ENCODE assay signal across 10 cellular contexts in genomic region chr11:72719144-72719543, GRCh38. TPM values are rescaled to one million over a fixed set of nuclear protein-coding genes. Genes with fewer than 3 reads are reported as not detected.
DNase-seq lines count a peak whose midpoint lies in the region; ATAC-seq and TF ChIP-seq lines count a peak whose summit lies in the region.
"Had no signal": no experiment of that assay in that cellular context is flagged by ENCODE, and none has a peak within 500 bp of the region (broad histone marks: within the 10 kb centered on the region; RNA-seq: fewer than 3 reads in every experiment).

No MANE protein-coding gene starts in this region.

- H3F3A ChIP-seq in SK-N-SH (replicated peaks; ENCODE audit: insufficient read depth), result no peaks in the 10 kb centered on the region

- no peak overlapping the region for H3K9ac ChIP-seq in SK-N-SH

- H3K27me3 Mint-ChIP-seq in activated CD8-positive, alpha-beta T cell treated with anti-CD3 and anti-CD28 coated beads for 36 hours, result no peaks in the 10 kb centered on the region

- intact Hi-C loops in activated CD8-positive, alpha-beta T cell treated with anti-CD3 and anti-CD28 coated beads for 36 hours (cut with micrococcal nuclease), result no loop called here
- intact Hi-C loops in left cardiac atrium (cut with DNase I), result no loop called here

- peaks cover 29% of the 10 kb centered on the region for H4K20me1 ChIP-seq in SK-N-SH (ENCODE audit: insufficient read depth)

- H3K4me2 ChIP-seq in SK-N-SH, result 0 out of 2 replicates have a peak overlapping the region, but pooled peaks have one; percentile 96

- peaks cover 50% of the 10 kb centered on the region for H3K79me2 ChIP-seq in SK-N-SH (ENCODE audit: insufficient read depth)

- no peak for TF ChIP-seq RAD21 in SK-N-SH (IDR thresholded peaks at IDR 0.05; ENCODE audit: low read length)

- peak overlapping the region; percentile 95 for H3K27ac Mint-ChIP-seq in activated CD8-positive, alpha-beta T cell treated with anti-CD3 and anti-CD28 coated beads for 36 hours

- H3K4me1 ChIP-seq in SK-N-SH (ENCODE audit: control insufficient read depth in 1 of 2, insufficient read depth in 2 of 2, low read depth in 1 of 2, low read length in 1 of 2), result peaks cover 13 to 67% of the 10 kb centered on the region in 2 experiments

- no peak for TF ChIP-seq CTCF in SK-N-SH (IDR thresholded peaks at IDR 0.05)
- no peak for TF ChIP-seq CTCF in activated CD8-positive, alpha-beta T cell treated with anti-CD3 and anti-CD28 coated beads for 36 hours (IDR thresholded peaks at IDR 0.05)

- H3K4me1 Mint-ChIP-seq in activated CD8-positive, alpha-beta T cell treated with anti-CD3 and anti-CD28 coated beads for 36 hours (ENCODE audit: low read depth), result peaks cover 55% of the 10 kb centered on the region

- H3K4me3 ChIP-seq in SK-N-SH (ENCODE audit: low read depth in 2 of 2, low read length in 1 of 2) (no peak overlapping the region), skin epidermis (no peak overlapping the region)

- no peaks in the 10 kb centered on the region for H3K9me2 ChIP-seq in SK-N-SH

- H3K27me3 ChIP-seq in SK-N-SH (ENCODE audit: insufficient read depth), result no peaks in the 10 kb centered on the region

- H3K27ac ChIP-seq in SK-N-SH (ENCODE audit: low read depth in 2 of 2, low read length in 1 of 2), result peak overlapping the region in 1 of 2 experiments; percentile 66; a peak in 2 of 4 replicates
- H3K27ac ChIP-seq in skin epidermis, result peak overlapping the region in 11 of 21 experiments; percentile 11 to 95 (median 87)

- H3K36me3 ChIP-seq in SK-N-SH (replicated peaks in 1 of 2; ENCODE audit: control insufficient read depth in 1 of 2, insufficient read depth in 2 of 2, low read length in 1 of 2), result peaks cover 0 to 4% of the 10 kb centered on the region in 2 experiments

- CTCF ChIA-PET in SK-N-SH (lab: Yijun Ruan, JAX), result interaction anchor here (0.7 to 3.6 kb wide), 3 partner anchors 35 to 571 kb away, joined by 3 to 19 read pairs (median 6); partner anchors contain the start of gene STARD10
- CTCF ChIA-PET in activated CD8-positive, alpha-beta T cell treated with anti-CD3 and anti-CD28 coated beads for 36 hours (lab: Charles Lee), result interaction anchor here (1.2 kb wide), 1 partner anchor 35 kb away, joined by 4 read pairs; no protein-coding TSS in a partner anchor

- no peak for ATAC-seq in SK-N-SH treated with all-trans-retinoic acid at 6 μM for 48 hours
- no peak for ATAC-seq in activated CD8-positive, alpha-beta T cell treated with anti-CD3 and anti-CD28 coated beads for 36 hours
- peak; percentile 6 to 25 for ATAC-seq in left cardiac atrium
- no peak for ATAC-seq in esophagus mucosa

- DNase-seq in SK-N-SH (no peak), left cardiac atrium (peak; percentile 62), cortex of kidney (lab: John Stamatoyannopoulos, UW) (no peak), middle frontal gyrus (ENCODE audit: extremely low spot score, low spot score) (no peak)
- DNase-seq in activated CD8-positive, alpha-beta T cell treated with anti-CD3 and anti-CD28 coated beads for 36 hours, result peak; percentile 39
- DNase-seq: HCEC 1CT, NCI-H526 had no signal

- TF ChIP-seq EP300 in SK-N-SH (IDR thresholded peaks at IDR 0.05; ENCODE audit: borderline replicate concordance in 1 of 2, low read depth in 1 of 2, low read length in 1 of 2), result no peak

- peaks cover 8% of the 10 kb centered on the region for H3K36me3 Mint-ChIP-seq in activated CD8-positive, alpha-beta T cell treated with anti-CD3 and anti-CD28 coated beads for 36 hours (ENCODE audit: low read depth)

- 58% methylated on average over 1 of the region's 2 CpGs for WGBS in SK-N-SH (ENCODE audit: low lambda C conversion rate)

- no peak overlapping the region for H3K4me3 Mint-ChIP-seq in activated CD8-positive, alpha-beta T cell treated with anti-CD3 and anti-CD28 coated beads for 36 hours

- no peaks in the 10 kb centered on the region for H3K9me3 Mint-ChIP-seq in activated CD8-positive, alpha-beta T cell treated with anti-CD3 and anti-CD28 coated beads for 36 hours

- POLR2A ChIA-PET in SK-N-SH (lab: Yijun Ruan, JAX), result no interaction called here
- POLR2A ChIA-PET in activated CD8-positive, alpha-beta T cell treated with anti-CD3 and anti-CD28 coated beads for 36 hours (lab: Charles Lee), result interaction anchor here (1.2 kb wide), 1 partner anchor 16 kb away, joined by 3 read pairs; no protein-coding TSS in a partner anchor

- no peak overlapping the region for H2AFZ ChIP-seq in SK-N-SH (ENCODE audit: low read depth)

- no peaks in the 10 kb centered on the region for H3K9me3 ChIP-seq in SK-N-SH

TF ChIP-seq in SK-N-SH, 30 proteins besides CTCF, POLR2A, EP300 and RAD21 (continues in another document):
- no peak for TF ChIP-seq TAF1 (IDR thresholded peaks at IDR 0.05; ENCODE audit: borderline replicate concordance, low read depth, low read length)
- TF ChIP-seq GABPA (IDR thresholded peaks at IDR 0.05; ENCODE audit: low read depth), result no peak
- TF ChIP-seq GATA2 (CRISPR knock-in tag; IDR thresholded peaks at IDR 0.05), result no peak
- TF ChIP-seq TEAD4 (IDR thresholded peaks at IDR 0.05; ENCODE audit: borderline replicate concordance, insufficient read depth), result no peak
- TF ChIP-seq EZH2phosphoT487 (IDR thresholded peaks at IDR 0.05; ENCODE audit: borderline replicate concordance, low read depth), result no peak
- no peak for TF ChIP-seq NRF1 (IDR thresholded peaks at IDR 0.05; ENCODE audit: low read depth, low read length)
- TF ChIP-seq IRF3 (IDR thresholded peaks at IDR 0.05; ENCODE audit: low read depth, low read length), result no peak

TF ChIP-seq in SK-N-SH treated with all-trans-retinoic acid at 6 μM for 48 hours, 23 proteins besides CTCF, POLR2A, EP300 and RAD21:
- TF ChIP-seq TSHZ2 (CRISPR knock-in tag; IDR thresholded peaks at IDR 0.05) (no peak), TCF4 (CRISPR knock-in tag; IDR thresholded peaks at IDR 0.05; ENCODE audit: borderline replicate concordance) (no peak; the same call in 1 of the 2 replicates), ZFP30 (CRISPR knock-in tag; IDR thresholded peaks at IDR 0.05) (no peak)

RNA-seq across cellular contexts. Expression of gene ARAP1, which starts 33.1 kb away (rescaled TPM):
- polyA plus RNA-seq in SK-N-SH (2012; rRNA removed), result 43.4 and 56.6 TPM in 2 replicates
- polyA plus RNA-seq in SK-N-SH (2012; cell fraction: cytosol; rRNA removed), result 21.6 and 37.3 TPM in 2 replicates
- 118 and 136 TPM in 2 replicates for polyA plus RNA-seq in SK-N-SH (2012; cell fraction: nucleus; rRNA removed)
- total RNA-seq in activated CD8-positive, alpha-beta T cell treated with anti-CD3 and anti-CD28 coated beads for 36 hours, result 10 to 100 TPM; 77.7 to 91.5 TPM
- 10 to 100 TPM; 60.3 to 66.9 TPM for total RNA-seq in left cardiac atrium
- total RNA-seq in esophagus mucosa, result 31.0 TPM

RNA-seq across cellular contexts. Expression of gene PDE2A, which starts 44.9 kb away (rescaled TPM):
- 0.32 and 0.43 TPM in 2 replicates for polyA plus RNA-seq in SK-N-SH (2012; rRNA removed)
- polyA plus RNA-seq in SK-N-SH (2012; cell fraction: cytosol; rRNA removed), result 0.15 and 0.60 TPM in 2 replicates
- polyA plus RNA-seq in SK-N-SH (2012; cell fraction: nucleus; rRNA removed), result 0.85 and 1.0 TPM in 2 replicates
- under 1 TPM; 0.14 to 0.72 TPM for total RNA-seq in activated CD8-positive, alpha-beta T cell treated with anti-CD3 and anti-CD28 coated beads for 36 hours
- total RNA-seq in left cardiac atrium, result 10 to 100 TPM; 40.9 to 41.6 TPM
- total RNA-seq in esophagus mucosa, result 6.0 TPM

Comparison
In these comparisons a context has a peak if more than half of its experiments do, and no peak if none do; other contexts are left out.
1. DNase-seq: peak in activated CD8-positive, alpha-beta T cell treated with anti-CD3 and anti-CD28 coated beads for 36 hours (single experiment) and left cardiac atrium (single experiment); none in SK-N-SH (single experiment), cortex of kidney (single experiment) and middle frontal gyrus (single experiment).
2. ATAC-seq: peak in left cardiac atrium (2 of 2); none in SK-N-SH treated with all-trans-retinoic acid at 6 μM for 48 hours (single experiment), activated CD8-positive, alpha-beta T cell treated with anti-CD3 and anti-CD28 coated beads for 36 hours (single experiment) and esophagus mucosa (single experiment).